36 cellular contexts compared by ENCODE assay signal in genomic region chr2:81987370-81987769, GRCh38.
"Had no signal": no experiment of that assay in that cellular context is flagged by ENCODE, and none has a peak within 500 bp of the region (broad histone marks: within the 10 kb centered on the region; RNA-seq: fewer than 3 reads in every experiment).

No MANE protein-coding gene starts in this region.

- H3K27me3 Mint-ChIP-seq: activated B cell treated with CpG ODN at 0.5 μM for 24 hours; activated CD4-positive, alpha-beta memory T cell treated with anti-CD3 and anti-CD28 coated beads for 36 hours; activated CD4-positive, alpha-beta T cell treated with anti-CD3 and anti-CD28 coated beads, Interleukin-2, amount 10 ng/mL, durations not matched to agents 24 days and 14 days; activated CD8-positive, alpha-beta T cell treated with anti-CD3 and anti-CD28 coated beads for 36 hours; activated naive CD4-positive, alpha-beta T cell treated with anti-CD3 and anti-CD28 coated beads, Interleukin-2, amount 10 ng/mL, durations not matched to agents 7 days and 5 days; activated naive CD4-positive, alpha-beta T cell treated with anti-CD3 and anti-CD28 coated beads, Interleukin-2, amount 50 U/mL, for 24 hours; activated naive CD8-positive, alpha-beta T cell; activated naive CD8-positive, alpha-beta T cell treated with anti-CD3 and anti-CD28 coated beads, Interleukin-2, amount 10 ng/mL, durations not matched to agents 7 days and 5 days; activated naive CD8-positive, alpha-beta T cell treated with anti-CD3 and anti-CD28 coated beads, Interleukin-2, amount 50 U/mL, for 24 hours; activated T-helper 17 cell treated with anti-CD3 and anti-CD28 coated beads, Interleukin-2, amount 50 U/mL, for 72 hours; central memory CD8-positive, alpha-beta T cell had no signal

- H3K9me3 ChIP-seq: ascending aorta, colonic mucosa had no signal

- H3K4me1 ChIP-seq: ascending aorta, colonic mucosa had no signal

- H3K36me3 Mint-ChIP-seq: activated CD4-positive, alpha-beta memory T cell treated with anti-CD3 and anti-CD28 coated beads for 36 hours; activated naive CD4-positive, alpha-beta T cell treated with anti-CD3 and anti-CD28 coated beads, Interleukin-2, amount 10 ng/mL, durations not matched to agents 7 days and 5 days; activated naive CD4-positive, alpha-beta T cell treated with anti-CD3 and anti-CD28 coated beads, Interleukin-2, amount 50 U/mL, for 24 hours; activated naive CD8-positive, alpha-beta T cell; activated naive CD8-positive, alpha-beta T cell treated with anti-CD3 and anti-CD28 coated beads, Interleukin-2, amount 10 ng/mL, durations not matched to agents 7 days and 5 days; brain had no signal

- H3K27ac ChIP-seq: ascending aorta, cardiac muscle cell, colonic mucosa, VCaP had no signal

- H3K4me3 ChIP-seq: ascending aorta, cardiac muscle cell, colonic mucosa had no signal

- H3K27ac Mint-ChIP-seq: activated B cell treated with CpG ODN at 0.5 μM for 24 hours; activated CD4-positive, alpha-beta memory T cell treated with anti-CD3 and anti-CD28 coated beads for 36 hours; activated CD4-positive, alpha-beta T cell treated with anti-CD3 and anti-CD28 coated beads, Interleukin-2, amount 10 ng/mL, durations not matched to agents 24 days and 14 days; activated CD8-positive, alpha-beta T cell treated with anti-CD3 and anti-CD28 coated beads for 36 hours; activated naive CD4-positive, alpha-beta T cell treated with anti-CD3 and anti-CD28 coated beads, Interleukin-2, amount 10 ng/mL, durations not matched to agents 7 days and 5 days; activated naive CD4-positive, alpha-beta T cell treated with anti-CD3 and anti-CD28 coated beads, Interleukin-2, amount 50 U/mL, for 24 hours; activated naive CD8-positive, alpha-beta T cell; activated naive CD8-positive, alpha-beta T cell treated with anti-CD3 and anti-CD28 coated beads, Interleukin-2, amount 10 ng/mL, durations not matched to agents 7 days and 5 days; activated naive CD8-positive, alpha-beta T cell treated with anti-CD3 and anti-CD28 coated beads, Interleukin-2, amount 50 U/mL, for 24 hours; activated T-cell treated with anti-CD3 and anti-CD28 coated beads, Interleukin-2, amount 50 U/mL, for 72 hours; activated T-helper 1 cell treated with anti-CD3 and anti-CD28 coated beads, Interleukin-12 subunit alpha, Interleukin-12 subunit beta, Interleukin-2, Interleukin-4 antibody, amounts not matched to agents 30 ng/mL and 10 ng/mL and 1 ng/mL, durations not matched to agents 14 hours and 24 hours and 36 hours; activated T-helper 17 cell treated with anti-CD3 and anti-CD28 coated beads, Interleukin-2, amount 50 U/mL, for 72 hours; brain; T-helper 2 cell treated with Interferon-gamma antibody and Interleukin-4, amounts not matched to agents 5 μg/mL and 100 μg/mL, for 36 hours had no signal

- H3K27me3 ChIP-seq: ascending aorta, cardiac muscle cell, colonic mucosa had no signal

- H3K36me3 ChIP-seq: ascending aorta, cardiac muscle cell, colonic mucosa had no signal

- DNase-seq: activated B cell treated with CpG ODN at 0.5 μM for 24 hours; activated CD4-positive, alpha-beta memory T cell treated with anti-CD3 and anti-CD28 coated beads for 36 hours; activated CD4-positive, alpha-beta T cell treated with anti-CD3 and anti-CD28 coated beads for 4 hours; activated CD4-positive, alpha-beta T cell treated with anti-CD3 and anti-CD28 coated beads, Interleukin-2, amount 10 ng/mL, durations not matched to agents 24 days and 14 days; activated CD4-positive, alpha-beta T cell treated with anti-CD3 and anti-CD28 coated beads, Interleukin-2, amount 50 U/mL, for 1 hour; activated CD4-positive, alpha-beta T cell treated with anti-CD3 and anti-CD28 coated beads, Interleukin-2, amount 50 U/mL, for 4 hours; activated CD4-positive, CD25-positive, alpha-beta regulatory T cell treated with anti-CD3 and anti-CD28 coated beads, Interleukin-2, amount 50 U/mL, for 72 hours; activated CD8-positive, alpha-beta memory T cell treated with anti-CD3 and anti-CD28 coated beads, Interleukin-2, amount 50 U/mL, for 4 hours; activated CD8-positive, alpha-beta T cell treated with anti-CD3 and anti-CD28 coated beads for 36 hours; activated effector memory CD4-positive, alpha-beta T cell treated with Interleukin-2 at 50 U/mL for 16 hours; activated gamma-delta T cell; activated naive CD4-positive, alpha-beta T cell treated with anti-CD3 and anti-CD28 coated beads, Interleukin-2, amount 10 ng/mL, durations not matched to agents 7 days and 5 days; activated naive CD4-positive, alpha-beta T cell treated with Interleukin-2 at 50 U/mL for 16 hours; activated naive CD8-positive, alpha-beta T cell treated with anti-CD3 and anti-CD28 coated beads, Interleukin-2, amount 10 ng/mL, durations not matched to agents 7 days and 5 days; activated naive CD8-positive, alpha-beta T cell treated with anti-CD3 and anti-CD28 coated beads, Interleukin-2, amount 50 U/mL, for 24 hours; activated T-cell treated with anti-CD3 and anti-CD28 coated beads for 4 hours; activated T-cell treated with anti-CD3 and anti-CD28 coated beads, Interleukin-2, amount 50 U/mL, for 1 hour; activated T-cell treated with anti-CD3 and anti-CD28 coated beads, Interleukin-2, amount 50 U/mL, for 4 hours; activated T-cell treated with anti-CD3 and anti-CD28 coated beads, Interleukin-2, amount 50 U/mL, for 72 hours; amygdala; anterior cingulate cortex; caudate nucleus; cerebellar nuclear complex; colonic mucosa; T-helper 2 cell; T-helper 9 cell had no signal

- H3K9me3 Mint-ChIP-seq: activated B cell treated with CpG ODN at 0.5 μM for 24 hours; activated naive CD4-positive, alpha-beta T cell treated with anti-CD3 and anti-CD28 coated beads, Interleukin-2, amount 50 U/mL, for 24 hours; activated naive CD8-positive, alpha-beta T cell treated with anti-CD3 and anti-CD28 coated beads, Interleukin-2, amount 50 U/mL, for 24 hours; activated T-helper 1 cell treated with anti-CD3 and anti-CD28 coated beads, Interleukin-12 subunit alpha, Interleukin-12 subunit beta, Interleukin-2, Interleukin-4 antibody, amounts not matched to agents 30 ng/mL and 10 ng/mL and 1 ng/mL, durations not matched to agents 14 hours and 24 hours and 36 hours had no signal

- H3K4me3 Mint-ChIP-seq: activated B cell treated with CpG ODN at 0.5 μM for 24 hours; activated CD4-positive, alpha-beta memory T cell treated with anti-CD3 and anti-CD28 coated beads for 36 hours; activated CD4-positive, alpha-beta T cell treated with anti-CD3 and anti-CD28 coated beads, Interleukin-2, amount 10 ng/mL, durations not matched to agents 24 days and 14 days; activated CD8-positive, alpha-beta T cell treated with anti-CD3 and anti-CD28 coated beads for 36 hours; activated naive CD4-positive, alpha-beta T cell treated with anti-CD3 and anti-CD28 coated beads, Interleukin-2, amount 10 ng/mL, durations not matched to agents 7 days and 5 days; activated naive CD4-positive, alpha-beta T cell treated with anti-CD3 and anti-CD28 coated beads, Interleukin-2, amount 50 U/mL, for 24 hours; activated naive CD8-positive, alpha-beta T cell; activated naive CD8-positive, alpha-beta T cell treated with anti-CD3 and anti-CD28 coated beads, Interleukin-2, amount 10 ng/mL, durations not matched to agents 7 days and 5 days; activated naive CD8-positive, alpha-beta T cell treated with anti-CD3 and anti-CD28 coated beads, Interleukin-2, amount 50 U/mL, for 24 hours; activated T-cell treated with anti-CD3 and anti-CD28 coated beads, Interleukin-2, amount 50 U/mL, for 4 hours; activated T-cell treated with anti-CD3 and anti-CD28 coated beads, Interleukin-2, amount 50 U/mL, for 72 hours; activated T-helper 1 cell treated with anti-CD3 and anti-CD28 coated beads, Interleukin-12 subunit alpha, Interleukin-12 subunit beta, Interleukin-2, Interleukin-4 antibody, amounts not matched to agents 30 ng/mL and 10 ng/mL and 1 ng/mL, durations not matched to agents 14 hours and 24 hours and 36 hours; activated T-helper 17 cell treated with anti-CD3 and anti-CD28 coated beads, Interleukin-2, amount 50 U/mL, for 72 hours; brain; central memory CD8-positive, alpha-beta T cell; T-helper 2 cell treated with Interferon-gamma antibody and Interleukin-4, amounts not matched to agents 5 μg/mL and 100 μg/mL, for 36 hours had no signal

- H3K4me1 Mint-ChIP-seq: activated B cell treated with CpG ODN at 0.5 μM for 24 hours; activated CD4-positive, alpha-beta T cell treated with anti-CD3 and anti-CD28 coated beads, Interleukin-2, amount 10 ng/mL, durations not matched to agents 24 days and 14 days; activated naive CD4-positive, alpha-beta T cell treated with anti-CD3 and anti-CD28 coated beads, Interleukin-2, amount 10 ng/mL, durations not matched to agents 7 days and 5 days; activated naive CD4-positive, alpha-beta T cell treated with anti-CD3 and anti-CD28 coated beads, Interleukin-2, amount 50 U/mL, for 24 hours; activated naive CD8-positive, alpha-beta T cell treated with anti-CD3 and anti-CD28 coated beads, Interleukin-2, amount 10 ng/mL, durations not matched to agents 7 days and 5 days; activated naive CD8-positive, alpha-beta T cell treated with anti-CD3 and anti-CD28 coated beads, Interleukin-2, amount 50 U/mL, for 24 hours; activated T-helper 17 cell treated with anti-CD3 and anti-CD28 coated beads, Interleukin-2, amount 50 U/mL, for 72 hours; brain; central memory CD8-positive, alpha-beta T cell had no signal

- ATAC-seq: activated CD8-positive, alpha-beta T cell treated with anti-CD3 and anti-CD28 coated beads for 36 hours; activated naive CD8-positive, alpha-beta T cell treated with anti-CD3 and anti-CD28 coated beads, Interleukin-2, amount 50 U/mL, for 24 hours; activated T-cell treated with anti-CD3 and anti-CD28 coated beads, Interleukin-2, amount 50 U/mL, for 4 hours; activated T-cell treated with anti-CD3 and anti-CD28 coated beads, Interleukin-2, amount 50 U/mL, for 72 hours; activated T-helper 17 cell treated with anti-CD3 and anti-CD28 coated beads, Interleukin-2, amount 50 U/mL, for 72 hours had no signal
